ENCODE assay signal across 9 cellular contexts in genomic region chr7:39621784-39622411, GRCh38. TPM values are rescaled to one million over a fixed set of nuclear protein-coding genes. Genes with fewer than 3 reads are reported as not detected.
DNase-seq lines count a peak whose midpoint lies in the region; ATAC-seq and FAIRE-seq lines count a peak whose summit lies in the region.
"Had no signal": no experiment of that assay in that cellular context is flagged by ENCODE, and none has a peak within 500 bp of the region (broad histone marks: within the 10 kb centered on the region; RNA-seq: fewer than 3 reads in every experiment).

No MANE protein-coding gene starts in this region.

- POLR2A ChIA-PET in CD4-positive, alpha-beta memory T cell (lab: Charles Lee; ENCODE audit: partially characterized antibody), result interaction anchor here (0.9 to 3.8 kb wide), 10 partner anchors 12 to 330 kb away, joined by 3 to 43 read pairs (median 10); no protein-coding TSS in a partner anchor

- no peak overlapping the region for H3K27ac ChIP-seq in CD4-positive, alpha-beta memory T cell (ENCODE audit: low read depth, low read length)

- no peaks in the 10 kb centered on the region for H3K27me3 ChIP-seq in CD4-positive, alpha-beta memory T cell (ENCODE audit: insufficient read depth, low read length)

- H3K36me3 Mint-ChIP-seq in CD4-positive, alpha-beta memory T cell, result peaks cover 0 to 9% of the 10 kb centered on the region in 2 donors

- no peaks in the 10 kb centered on the region for H3K36me3 ChIP-seq in CD4-positive, alpha-beta memory T cell (ENCODE audit: insufficient read depth, low read length)

- H3K4me3 Mint-ChIP-seq in CD4-positive, alpha-beta memory T cell, result peak overlapping the region; percentile 88 to 99 (median 88)

- peaks cover 27 to 50% (median 36%) of the 10 kb centered on the region in 4 donors for H3K4me1 Mint-ChIP-seq in CD4-positive, alpha-beta memory T cell

- H3K27ac Mint-ChIP-seq in CD4-positive, alpha-beta memory T cell, result peak overlapping the region in 6 of 7 donors; percentile 84 to 95 (median 94)

- no peak for FAIRE-seq in RCC 7860 (lab: Jason Lieb, UNC)

- no peaks in the 10 kb centered on the region for H3K9me3 Mint-ChIP-seq in CD4-positive, alpha-beta memory T cell

- peaks cover 41% of the 10 kb centered on the region for H3K4me1 ChIP-seq in CD4-positive, alpha-beta memory T cell (ENCODE audit: insufficient read depth, low read length)

- intact Hi-C loops in CD4-positive, alpha-beta memory T cell (cut with micrococcal nuclease), result loop anchor here (2.0 kb wide), 3 partner anchors 15 to 111 kb away; no protein-coding TSS in a partner anchor

- no peak overlapping the region for H3K4me3 ChIP-seq in CD4-positive, alpha-beta memory T cell (ENCODE audit: low read length in 2 of 2)

- CTCF ChIA-PET in CD4-positive, alpha-beta memory T cell (lab: Charles Lee; ENCODE audit: partially characterized antibody), result interaction anchor here (1.0 to 5.5 kb wide), 5 partner anchors 9 to 125 kb away, joined by 3 to 65 read pairs (median 6); no protein-coding TSS in a partner anchor

- ATAC-seq in GM21786 (IDR thresholded peaks at IDR 0.05; ENCODE audit: unreplicated experiment) (peak; percentile 42), GM18907 (IDR thresholded peaks at IDR 0.05; ENCODE audit: unreplicated experiment) (no peak)

- DNase-seq in CD4-positive, alpha-beta memory T cell, result no peak
- DNase-seq in RCC 7860 (ENCODE audit: low spot score) (peak; percentile 80), germinal center (ENCODE audit: low spot score) (peak; percentile 17), Ammon's horn (ENCODE audit: low spot score) (no peak), DMS79 (lab: John Stamatoyannopoulos, UW) (no peak), cerebellum (ENCODE audit: low spot score) (no peak)
- DNase-seq: central memory CD4-positive, alpha-beta T cell had no signal

- no peaks in the 10 kb centered on the region for H3K27me3 Mint-ChIP-seq in CD4-positive, alpha-beta memory T cell

- H3K9me3 ChIP-seq in CD4-positive, alpha-beta memory T cell (ENCODE audit: control insufficient read depth in 1 of 2, low read length in 2 of 2), result no peaks in the 10 kb centered on the region

RNA-seq across cellular contexts. Expression of gene RALA, which starts 1.5 kb away (rescaled TPM):
- 10 to 100 TPM; 46.3 to 47.7 TPM for total RNA-seq in CD4-positive, alpha-beta memory T cell
- 10 to 100 TPM; 31.6 to 50.5 TPM for polyA plus RNA-seq in CD4-positive, alpha-beta memory T cell
- total RNA-seq in cerebellum, result 26.9 TPM

RNA-seq across cellular contexts. Expression of gene YAE1, which starts 55.7 kb away (rescaled TPM):
- total RNA-seq in CD4-positive, alpha-beta memory T cell, result 10 to 100 TPM; 23.4 to 27.5 TPM
- 10 to 100 TPM; 13.1 to 17.8 TPM for polyA plus RNA-seq in CD4-positive, alpha-beta memory T cell
- 60.2 TPM for total RNA-seq in cerebellum

Comparison
In these comparisons a context has a peak if more than half of its experiments do, and no peak if none do; other contexts are left out.
1. DNase-seq: peak in RCC 7860 (single experiment) and germinal center (single experiment); none in CD4-positive, alpha-beta memory T cell (0 of 5), Ammon's horn (single experiment), DMS79 (single experiment) and cerebellum (single experiment).